In genomic region chr14:22977684-22978486, GRCh38 we compare ENCODE assay signal across 8 cellular contexts. TPM values are rescaled to one million over a fixed set of nuclear protein-coding genes. Genes with fewer than 3 reads are reported as not detected.
A peak's percentile ranks its signal among the peaks of the same experiment; 100 is the strongest.
DNase-seq lines count a peak whose midpoint lies in the region; ATAC-seq and TF ChIP-seq lines count a peak whose summit lies in the region.

No MANE protein-coding gene starts in this region.

- peak overlapping the region; percentile 90 for H2BK12ac ChIP-seq in trophoblast cell (ENCODE audit: low read length)

- H3K4me3 ChIP-seq in gastroesophageal sphincter, result no peak overlapping the region
- H3K4me3 ChIP-seq in trophoblast cell (ENCODE audit: low read depth, low read length), result no peak overlapping the region

- H3K79me1 ChIP-seq in trophoblast cell (ENCODE audit: low read length), result peaks cover 41% of the 10 kb centered on the region

- H2BK120ac ChIP-seq in trophoblast cell (ENCODE audit: insufficient read depth, low read length, poor library complexity), result peak overlapping the region; percentile 89

- DNase-seq in DMS79 treated with DMSO at 0.1 percent for 48 hours (lab: John Stamatoyannopoulos, UW) (peak; percentile 59), RWPE1 (ENCODE audit: low spot score) (peak; percentile 89), trophoblast cell (peak; percentile 45 to 57), substantia nigra (lab: John Stamatoyannopoulos, UW) (no peak)
- no peak for DNase-seq in activated CD8-positive, alpha-beta memory T cell treated with anti-CD3 and anti-CD28 coated beads for 24 hours

- H3K4ac ChIP-seq in trophoblast cell (ENCODE audit: low read depth, low read length), result peak overlapping the region; percentile 80

- H4K91ac ChIP-seq in trophoblast cell (ENCODE audit: low read depth, low read length), result peak overlapping the region; percentile 78

- peak overlapping the region; percentile 98 for H3K18ac ChIP-seq in trophoblast cell (ENCODE audit: low read length)

- CTCF ChIA-PET in RWPE1 (lab: Yijun Ruan, JAX), result interaction anchor here (0.7 to 1.4 kb wide), 4 partner anchors 9 to 696 kb away, joined by 3 to 10 read pairs (median 4); partner anchors contain the start of gene CDH24

- no peak for TF ChIP-seq POLR2A in gastroesophageal sphincter (IDR thresholded peaks at IDR 0.05)

- H3K4me1 ChIP-seq in gastroesophageal sphincter, result peaks cover 0 to 60% (median 36%) of the 10 kb centered on the region in 3 donors
- peaks cover 28 to 32% of the 10 kb centered on the region in 2 experiments for H3K4me1 ChIP-seq in trophoblast cell (ENCODE audit: control insufficient read depth in 1 of 2, insufficient read depth in 2 of 2, low read length in 2 of 2)

- H3K9me3 ChIP-seq in gastroesophageal sphincter (no peaks in the 10 kb centered on the region), trophoblast cell (ENCODE audit: insufficient read depth, low read depth, low read length) (no peaks in the 10 kb centered on the region)

- H4K8ac ChIP-seq in trophoblast cell (ENCODE audit: low read depth, low read length), result peak overlapping the region; percentile 48

- H3K14ac ChIP-seq in trophoblast cell (ENCODE audit: low read length), result peak overlapping the region; percentile 94

- H2AK5ac ChIP-seq in trophoblast cell (ENCODE audit: low read length), result peak overlapping the region; percentile 78

- peak overlapping the region; percentile 84 for H2BK5ac ChIP-seq in trophoblast cell (ENCODE audit: low read depth, low read length, poor library complexity)

- H3K23ac ChIP-seq in trophoblast cell (ENCODE audit: low read length), result no peak overlapping the region

- H3K4me2 ChIP-seq in trophoblast cell (ENCODE audit: low read length), result peak overlapping the region; percentile 90

- 7 to 17% methylated on average over 5 to 6 of the region's 8 CpGs for WGBS in gastroesophageal sphincter (ENCODE audit: low coverage in 1 of 2), 2 donors
- no CpG with 5 or more reads among the region's 8 CpGs for WGBS in trophoblast cell (ENCODE audit: extremely low coverage, insufficient coverage, insufficient read length)

- peak; percentile 47 for ATAC-seq in gastroesophageal sphincter
- no peak for ATAC-seq in GM21515 (IDR thresholded peaks at IDR 0.05; ENCODE audit: unreplicated experiment)
- ATAC-seq in GM19397 (IDR thresholded peaks at IDR 0.05; ENCODE audit: unreplicated experiment), result no peak

- peak overlapping the region; percentile 14 for H2AFZ ChIP-seq in trophoblast cell (ENCODE audit: insufficient read depth, low read length, poor library complexity)

- H3K36me3 ChIP-seq in gastroesophageal sphincter (peaks cover 0 to 12% of the 10 kb centered on the region in 2 donors), trophoblast cell (ENCODE audit: control insufficient read depth in 1 of 2, insufficient read depth in 2 of 2, low read length in 2 of 2) (peaks cover 34 to 43% of the 10 kb centered on the region in 2 experiments)

- peak overlapping the region; percentile 13 for H3K9ac ChIP-seq in trophoblast cell (ENCODE audit: low read length)

- peak overlapping the region; percentile 81 for H4K12ac ChIP-seq in trophoblast cell (ENCODE audit: low read depth, low read length)

- TF ChIP-seq CTCF in RWPE1 (conservative IDR thresholded peaks at IDR 0.05; ENCODE audit: low read depth) (no peak), gastroesophageal sphincter (IDR thresholded peaks at IDR 0.05) (no peak)

- TF ChIP-seq EP300 in gastroesophageal sphincter (IDR thresholded peaks at IDR 0.05), result no peak

- H3K27me3 ChIP-seq in gastroesophageal sphincter (peaks cover 15% of the 10 kb centered on the region), trophoblast cell (ENCODE audit: insufficient read depth, low read length) (no peaks in the 10 kb centered on the region)

- POLR2A ChIA-PET in RWPE1 (lab: Yijun Ruan, JAX; ENCODE audit: low non-redundant PET), result no interaction called here

- H3K27ac ChIP-seq in RWPE1 (peak overlapping the region; percentile 99), gastroesophageal sphincter (peak overlapping the region; percentile 3 to 91 (median 87)), trophoblast cell (ENCODE audit: low read depth, low read length) (peak overlapping the region; percentile 93), substantia nigra (ENCODE audit: low read depth, low read length, poor library complexity, severe bottlenecking) (no peak overlapping the region)

- H3K79me2 ChIP-seq in trophoblast cell (ENCODE audit: control insufficient read depth, insufficient read depth, low read length, poor library complexity), result peaks cover 35% of the 10 kb centered on the region

RNA-seq across cellular contexts. Expression of gene AJUBA, which starts 4.5 kb away (rescaled TPM):
- 10 to 100 TPM in 3 of 4 donors, 1 to 10 TPM in 1; 8.8 to 27.0 (median 17.8) TPM for total RNA-seq in gastroesophageal sphincter
- polyA plus RNA-seq in trophoblast cell (2013), result 24.6 and 25.3 TPM in 2 replicates

RNA-seq across cellular contexts. Expression of gene HAUS4, which starts 21.0 kb away (rescaled TPM):
- total RNA-seq in gastroesophageal sphincter, result 10 to 100 TPM; 31.2 to 47.6 (median 43.1) TPM
- polyA plus RNA-seq in trophoblast cell (2013), result 29.6 and 29.8 TPM in 2 replicates

RNA-seq across cellular contexts. Expression of gene C14orf93, which starts 32.1 kb away (rescaled TPM):
- 10 to 100 TPM in 3 of 4 donors, 1 to 10 TPM in 1; 8.4 to 16.0 (median 13.2) TPM for total RNA-seq in gastroesophageal sphincter
- 3.0 and 3.6 TPM in 2 replicates for polyA plus RNA-seq in trophoblast cell (2013)

RNA-seq across cellular contexts. Expression of gene PRMT5, which starts 48.7 kb away (rescaled TPM):
- 10 to 100 TPM; 39.7 to 49.2 (median 43.2) TPM for total RNA-seq in gastroesophageal sphincter
- polyA plus RNA-seq in trophoblast cell (2013), result 58.2 and 61.0 TPM in 2 replicates

RNA-seq across cellular contexts. Expression of gene PSMB5, which starts 56.8 kb away (rescaled TPM):
- total RNA-seq in gastroesophageal sphincter, result 100 to 1,000 TPM; 125 to 182 (median 133) TPM
- polyA plus RNA-seq in trophoblast cell (2013), result 159 and 160 TPM in 2 replicates

Comparison
In these comparisons a context has a peak if more than half of its experiments do, and no peak if none do; other contexts are left out.
1. DNase-seq: peak in DMS79 treated with DMSO at 0.1 percent for 48 hours (single experiment), RWPE1 (single experiment) and trophoblast cell (2 of 2); none in substantia nigra (0 of 49) and activated CD8-positive, alpha-beta memory T cell treated with anti-CD3 and anti-CD28 coated beads for 24 hours (single experiment).